ENCODE assay signal across 1 cellular context in the genomic region with DNA sequence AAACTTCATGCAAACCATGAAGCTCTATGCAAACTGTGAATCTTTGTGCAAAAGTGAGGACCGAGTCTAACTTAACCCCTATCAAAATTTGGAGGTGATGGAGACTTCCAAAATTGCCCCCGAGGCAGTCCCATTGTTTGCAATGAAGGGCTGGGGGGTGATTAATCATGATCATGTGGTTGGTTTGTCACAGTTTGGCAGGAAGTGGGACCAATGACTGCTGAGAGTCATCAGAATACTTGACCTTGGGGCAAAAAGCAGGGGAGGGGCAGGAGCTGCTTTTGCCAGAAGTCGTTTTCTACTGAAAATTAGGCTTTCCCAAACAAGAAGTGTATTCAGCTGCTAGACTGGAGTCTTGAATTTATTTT.
TF ChIP-seq lines count a peak whose summit lies in the region.

No MANE protein-coding gene starts in this region.

TF ChIP-seq in SK-N-SH treated with all-trans-retinoic acid at 6 μM for 48 hours, 23 proteins besides CTCF, POLR2A, EP300 and RAD21 (continued from another document):
- TF ChIP-seq, protein P1, sequence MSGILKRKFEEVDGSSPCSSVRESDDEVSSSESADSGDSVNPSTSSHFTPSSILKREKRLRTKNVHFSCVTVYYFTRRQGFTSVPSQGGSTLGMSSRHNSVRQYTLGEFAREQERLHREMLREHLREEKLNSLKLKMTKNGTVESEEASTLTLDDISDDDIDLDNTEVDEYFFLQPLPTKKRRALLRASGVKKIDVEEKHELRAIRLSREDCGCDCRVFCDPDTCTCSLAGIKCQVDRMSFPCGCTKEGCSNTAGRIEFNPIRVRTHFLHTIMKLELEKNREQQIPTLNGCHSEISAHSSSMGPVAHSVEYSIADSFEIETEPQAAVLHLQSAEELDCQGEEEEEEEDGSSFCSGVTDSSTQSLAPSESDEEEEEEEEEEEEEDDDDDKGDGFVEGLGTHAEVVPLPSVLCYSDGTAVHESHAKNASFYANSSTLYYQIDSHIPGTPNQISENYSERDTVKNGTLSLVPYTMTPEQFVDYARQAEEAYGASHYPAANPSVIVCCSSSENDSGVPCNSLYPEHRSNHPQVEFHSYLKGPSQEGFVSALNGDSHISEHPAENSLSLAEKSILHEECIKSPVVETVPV (CRISPR knock-in tag; IDR thresholded peaks at IDR 0.05) = no peak
- TF ChIP-seq ZNF565 (CRISPR knock-in tag; conservative IDR thresholded peaks at IDR 0.05; ENCODE audit: low read depth) = no peak
- TF ChIP-seq, protein P2, sequence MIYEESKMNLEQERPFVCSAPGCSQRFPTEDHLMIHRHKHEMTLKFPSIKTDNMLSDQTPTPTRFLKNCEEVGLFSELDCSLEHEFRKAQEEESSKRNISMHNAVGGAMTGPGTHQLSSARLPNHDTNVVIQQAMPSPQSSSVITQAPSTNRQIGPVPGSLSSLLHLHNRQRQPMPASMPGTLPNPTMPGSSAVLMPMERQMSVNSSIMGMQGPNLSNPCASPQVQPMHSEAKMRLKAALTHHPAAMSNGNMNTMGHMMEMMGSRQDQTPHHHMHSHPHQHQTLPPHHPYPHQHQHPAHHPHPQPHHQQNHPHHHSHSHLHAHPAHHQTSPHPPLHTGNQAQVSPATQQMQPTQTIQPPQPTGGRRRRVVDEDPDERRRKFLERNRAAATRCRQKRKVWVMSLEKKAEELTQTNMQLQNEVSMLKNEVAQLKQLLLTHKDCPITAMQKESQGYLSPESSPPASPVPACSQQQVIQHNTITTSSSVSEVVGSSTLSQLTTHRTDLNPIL (CRISPR knock-in tag; IDR thresholded peaks at IDR 0.05; ENCODE audit: low read depth) = no peak
